26 cellular contexts compared by ENCODE assay signal in the genomic region with DNA sequence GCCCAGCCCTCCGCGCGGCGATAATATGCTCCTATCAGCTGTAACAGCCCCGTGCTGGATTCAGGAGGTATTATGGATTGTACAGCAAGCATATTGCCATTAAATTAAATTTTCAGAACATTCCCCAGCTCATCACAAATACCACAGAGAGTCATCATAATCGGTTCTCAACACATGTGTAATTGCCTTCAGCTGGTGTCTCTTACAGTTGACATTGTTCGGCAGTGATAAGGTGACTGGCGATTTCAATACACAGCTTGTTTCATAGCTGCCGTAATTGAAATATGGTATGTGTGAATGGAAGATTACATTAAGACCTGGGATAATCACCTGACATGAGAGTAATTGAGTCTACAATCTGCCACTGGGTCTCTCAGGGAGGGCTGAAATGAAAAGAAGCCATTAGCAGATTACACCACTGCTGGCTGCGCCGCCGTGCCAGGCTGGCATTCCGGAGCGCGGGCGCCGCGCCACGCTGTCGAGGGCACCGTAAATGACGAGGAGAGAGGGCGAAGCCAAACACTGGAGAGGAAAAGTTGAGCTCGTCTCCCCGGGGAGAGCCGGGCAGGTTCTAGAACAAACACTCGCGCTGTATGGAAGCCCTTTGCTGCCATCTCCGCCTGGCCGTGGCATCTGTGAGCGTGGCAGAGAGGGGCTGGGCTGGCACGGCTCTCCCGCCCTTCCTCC.
DNase-seq lines count a peak whose midpoint lies in the region; ATAC-seq, FAIRE-seq and TF ChIP-seq lines count a peak whose summit lies in the region.
"Had no signal": no experiment of that assay in that cellular context is flagged by ENCODE, and none has a peak within 500 bp of the region (broad histone marks: within the 10 kb centered on the region; RNA-seq: fewer than 3 reads in every experiment).

No MANE protein-coding gene starts in this region.

- no peak for TF ChIP-seq RAD21 in K562 (CRISPR knock-in tag; conservative IDR thresholded peaks at IDR 0.05 in 1 of 2, IDR thresholded peaks at IDR 0.05 in 1 of 2)

- no peaks in the 10 kb centered on the region for H4K20me1 ChIP-seq in K562 (replicated peaks; ENCODE audit: control insufficient read depth, insufficient read depth, low read length)
- H4K20me1 ChIP-seq: BLaER1 had no signal

- no peaks in the 10 kb centered on the region for H3K4me1 Mint-ChIP-seq in activated CD8-positive, alpha-beta T cell treated with anti-CD3 and anti-CD28 coated beads, Interleukin-2, amount 10 ng/mL, durations not matched to agents 7 days and 5 days (ENCODE audit: low read depth)
- H3K4me1 Mint-ChIP-seq: activated CD4-positive, alpha-beta T cell treated with anti-CD3 and anti-CD28 coated beads, Interleukin-2, amount 10 ng/mL, durations not matched to agents 7 days and 5 days; activated naive CD8-positive, alpha-beta T cell treated with anti-CD3 and anti-CD28 coated beads for 36 hours; naive B cell; stimulated activated naive CD8-positive, alpha-beta T cell treated with anti-CD3 and anti-CD28 coated beads, Interleukin-15, amount 100 ng/mL, for 72 hours had no signal

- TF ChIP-seq EP300 in K562 (IDR thresholded peaks at IDR 0.05; ENCODE audit: low read length), result no peak

- H3K27ac ChIP-seq in K562 (ENCODE audit: extremely low read depth, low read depth, low read length), result no peak overlapping the region
- H3K27ac ChIP-seq: BLaER1, epithelial cell of prostate, heart right ventricle, pancreas, right atrium auricular region, tibial nerve had no signal

- under 1% methylated on average over 24 of the region's 33 CpGs for WGBS in K562 (ENCODE audit: insufficient coverage, low coverage, missing lambda C conversion rate)

- ATAC-seq in K562 (no peak), GM18502 (IDR thresholded peaks at IDR 0.05; ENCODE audit: poor library complexity, unreplicated experiment) (no peak)
- no peak for ATAC-seq in activated CD8-positive, alpha-beta T cell treated with anti-CD3 and anti-CD28 coated beads, Interleukin-2, amount 10 ng/mL, durations not matched to agents 7 days and 5 days
- ATAC-seq: pancreas had no signal

- H3K36me3 Mint-ChIP-seq in activated CD8-positive, alpha-beta T cell treated with anti-CD3 and anti-CD28 coated beads, Interleukin-2, amount 10 ng/mL, durations not matched to agents 7 days and 5 days (ENCODE audit: low read depth), result no peaks in the 10 kb centered on the region
- H3K36me3 Mint-ChIP-seq: activated naive CD8-positive, alpha-beta T cell treated with anti-CD3 and anti-CD28 coated beads for 36 hours; naive B cell had no signal

- in situ Hi-C loops in K562 (cut with MboI) (no loop called here), ACHN (cut with HindIII; ENCODE audit: low pct_ligation_motif_present, low pct_unique_long_range_greater_than_20kb, low sequenced_read_pairs) (no loop called here)

- H2AFZ ChIP-seq in K562 (ENCODE audit: low read depth, low read length), result no peak overlapping the region

- no peaks in the 10 kb centered on the region for H3K9me1 ChIP-seq in K562 (ENCODE audit: control insufficient read depth, insufficient read depth, low read length)

- TF ChIP-seq POLR2A in K562 (conservative IDR thresholded peaks at IDR 0.05), result no peak

- H3K27me3 ChIP-seq in K562 (ENCODE audit: control insufficient read depth in 2 of 2, insufficient read depth in 2 of 2, low read length in 2 of 2), result peaks cover 0 to 33% of the 10 kb centered on the region in 2 experiments; a peak in 2 of 5 replicates
- H3K27me3 ChIP-seq: BLaER1, pancreas, right atrium auricular region, tibial nerve had no signal

- CTCF ChIA-PET in K562 (lab: Yijun Ruan, JAX; ENCODE audit: low intra/inter-chr PET ratio), result no interaction called here
- CTCF ChIA-PET in activated CD8-positive, alpha-beta T cell treated with anti-CD3 and anti-CD28 coated beads, Interleukin-2, amount 10 ng/mL, durations not matched to agents 7 days and 5 days (lab: Charles Lee), result no interaction called here

- H3K27ac Mint-ChIP-seq in activated CD8-positive, alpha-beta T cell treated with anti-CD3 and anti-CD28 coated beads, Interleukin-2, amount 10 ng/mL, durations not matched to agents 7 days and 5 days, result no peak overlapping the region
- H3K27ac Mint-ChIP-seq: activated CD4-positive, alpha-beta T cell treated with anti-CD3 and anti-CD28 coated beads, Interleukin-2, amount 10 ng/mL, durations not matched to agents 7 days and 5 days; activated naive CD8-positive, alpha-beta T cell treated with anti-CD3 and anti-CD28 coated beads for 36 hours; H9; naive B cell; stimulated activated naive CD8-positive, alpha-beta T cell treated with anti-CD3 and anti-CD28 coated beads, Interleukin-15, amount 100 ng/mL, for 72 hours had no signal

- TF ChIP-seq CTCF in K562 (IDR thresholded peaks at IDR 0.05 in 2 of 3, conservative IDR thresholded peaks at IDR 0.05 in 1 of 3; ENCODE audit: insufficient read depth in 2 of 3, low read depth in 1 of 3, low read length in 3 of 3), result no peak

- H3K9me3 ChIP-seq in K562 (replicated peaks; ENCODE audit: control insufficient read depth, insufficient read depth, low read depth, low read length), result no peaks in the 10 kb centered on the region
- H3K9me3 ChIP-seq: Caco-2, pancreas, right atrium auricular region had no signal

- no peaks in the 10 kb centered on the region for H3K27me3 Mint-ChIP-seq in activated CD8-positive, alpha-beta T cell treated with anti-CD3 and anti-CD28 coated beads, Interleukin-2, amount 10 ng/mL, durations not matched to agents 7 days and 5 days (ENCODE audit: low read depth)
- H3K27me3 Mint-ChIP-seq: activated CD4-positive, alpha-beta T cell treated with anti-CD3 and anti-CD28 coated beads, Interleukin-2, amount 10 ng/mL, durations not matched to agents 7 days and 5 days; activated naive CD8-positive, alpha-beta T cell treated with anti-CD3 and anti-CD28 coated beads for 36 hours; naive B cell had no signal

- POLR2A ChIA-PET in K562 (lab: Yijun Ruan, JAX), result interaction anchor here (0.8 kb wide), 1 partner anchor 437 kb away, joined by 3 read pairs; no protein-coding TSS in a partner anchor
- POLR2A ChIA-PET in activated CD8-positive, alpha-beta T cell treated with anti-CD3 and anti-CD28 coated beads, Interleukin-2, amount 10 ng/mL, durations not matched to agents 7 days and 5 days (lab: Charles Lee), result no interaction called here

- H3K9ac ChIP-seq in K562 (ENCODE audit: insufficient read depth in 1 of 2, low read depth in 2 of 2, low read length in 2 of 2), result no peak overlapping the region
- H3K9ac ChIP-seq: BLaER1 had no signal

- intact Hi-C loops in K562 (cut with micrococcal nuclease), result no loop called here

- no peak overlapping the region for H3K4me2 ChIP-seq in K562 (ENCODE audit: insufficient read depth, low read length)
- H3K4me2 ChIP-seq: BLaER1 had no signal

- no TSS peak for BruUV-seq in K562 (replicated peaks; lab: Mats Ljungman, UMichigan)

- H3K4me3 ChIP-seq in K562, result no peak overlapping the region
- H3K4me3 ChIP-seq: BLaER1, heart right ventricle, pancreas, right atrium auricular region, tibial nerve had no signal

- peak; percentile 65 for DNase-seq in D341Med (ENCODE audit: low spot score)
- peak; percentile 96 for DNase-seq in NCI-H1105 treated with DMSO at 0.1 percent for 48 hours (lab: John Stamatoyannopoulos, UW)
- DNase-seq in NCI-H2107 treated with DMSO at 0.1 percent for 48 hours (lab: John Stamatoyannopoulos, UW; ENCODE audit: unreplicated experiment), result peak; percentile 62
- DNase-seq in K562 (ENCODE audit: extremely low read depth in 1 of 4, low spot score in 3 of 4), result peak in 1 of 4 experiments; percentile 12
- DNase-seq in dedifferentiated amniotic fluid mesenchymal stem cell (ENCODE audit: extremely low spot score), result no peak
- DNase-seq in ACHN, result no peak
- DNase-seq in activated CD8-positive, alpha-beta T cell treated with anti-CD3 and anti-CD28 coated beads, Interleukin-2, amount 10 ng/mL, durations not matched to agents 7 days and 5 days, result no peak
- DNase-seq: activated CD4-positive, alpha-beta T cell treated with anti-CD3 and anti-CD28 coated beads, Interleukin-2, amount 10 ng/mL, durations not matched to agents 7 days and 5 days; activated naive CD8-positive, alpha-beta T cell treated with anti-CD3 and anti-CD28 coated beads for 36 hours; Caco-2; central memory CD4-positive, alpha-beta T cell; heart right ventricle; mesendoderm; naive B cell; NCI-H1930; pancreas; stimulated activated naive CD8-positive, alpha-beta T cell treated with anti-CD3 and anti-CD28 coated beads, Interleukin-15, amount 100 ng/mL, for 72 hours; T-helper 2 cell had no signal

- no peak for FAIRE-seq in K562 (lab: Jason Lieb, UNC)
- FAIRE-seq: astrocyte, G401.6, pancreas had no signal

- no peaks in the 10 kb centered on the region; a peak in 1 of 5 replicates for H3K4me1 ChIP-seq in K562 (replicated peaks in 1 of 2; ENCODE audit: control insufficient read depth in 2 of 2, insufficient read depth in 2 of 2, low read length in 2 of 2)
- H3K4me1 ChIP-seq: BLaER1, Caco-2, heart right ventricle, pancreas, right atrium auricular region, tibial nerve had no signal

- H3K79me2 ChIP-seq in K562 (ENCODE audit: control insufficient read depth, insufficient read depth, low read length), result no peaks in the 10 kb centered on the region

- no peak overlapping the region for H3K4me3 Mint-ChIP-seq in activated CD8-positive, alpha-beta T cell treated with anti-CD3 and anti-CD28 coated beads, Interleukin-2, amount 10 ng/mL, durations not matched to agents 7 days and 5 days
- H3K4me3 Mint-ChIP-seq: activated CD4-positive, alpha-beta T cell treated with anti-CD3 and anti-CD28 coated beads, Interleukin-2, amount 10 ng/mL, durations not matched to agents 7 days and 5 days; activated naive CD8-positive, alpha-beta T cell treated with anti-CD3 and anti-CD28 coated beads for 36 hours; H9; naive B cell; stimulated activated naive CD8-positive, alpha-beta T cell treated with anti-CD3 and anti-CD28 coated beads, Interleukin-15, amount 100 ng/mL, for 72 hours had no signal

- H3K9me3 Mint-ChIP-seq in activated CD8-positive, alpha-beta T cell treated with anti-CD3 and anti-CD28 coated beads, Interleukin-2, amount 10 ng/mL, durations not matched to agents 7 days and 5 days (ENCODE audit: insufficient read depth), result peaks cover 6% of the 10 kb centered on the region
- H3K9me3 Mint-ChIP-seq: H9; stimulated activated naive CD8-positive, alpha-beta T cell treated with anti-CD3 and anti-CD28 coated beads, Interleukin-15, amount 100 ng/mL, for 72 hours had no signal

- H3K36me3 ChIP-seq in K562 (ENCODE audit: control insufficient read depth, insufficient read depth, low read length), result no peaks in the 10 kb centered on the region
- H3K36me3 ChIP-seq: BLaER1, heart right ventricle, pancreas, right atrium auricular region, tibial nerve had no signal

TF ChIP-seq in K562, 482 proteins besides CTCF, POLR2A, EP300 and RAD21 (continues in another document):
- TF ChIP-seq, protein P1, sequence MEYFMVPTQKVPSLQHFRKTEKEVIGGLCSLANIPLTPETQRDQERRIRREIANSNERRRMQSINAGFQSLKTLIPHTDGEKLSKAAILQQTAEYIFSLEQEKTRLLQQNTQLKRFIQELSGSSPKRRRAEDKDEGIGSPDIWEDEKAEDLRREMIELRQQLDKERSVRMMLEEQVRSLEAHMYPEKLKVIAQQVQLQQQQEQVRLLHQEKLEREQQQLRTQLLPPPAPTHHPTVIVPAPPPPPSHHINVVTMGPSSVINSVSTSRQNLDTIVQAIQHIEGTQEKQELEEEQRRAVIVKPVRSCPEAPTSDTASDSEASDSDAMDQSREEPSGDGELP (CRISPR knock-in tag; IDR thresholded peaks at IDR 0.05; ENCODE audit: borderline replicate concordance), result peak; percentile 26; the same call in 1 of the 2 replicates
- no peak for TF ChIP-seq SRSF3 (IDR thresholded peaks at IDR 0.05; ENCODE audit: insufficient read depth, low read length)

Comparison
In these comparisons a context has a peak if more than half of its experiments do, and no peak if none do; other contexts are left out.
1. DNase-seq: peak in D341Med (single experiment), NCI-H1105 treated with DMSO at 0.1 percent for 48 hours (single experiment) and NCI-H2107 treated with DMSO at 0.1 percent for 48 hours (single experiment); none in dedifferentiated amniotic fluid mesenchymal stem cell (single experiment), ACHN (single experiment) and activated CD8-positive, alpha-beta T cell treated with anti-CD3 and anti-CD28 coated beads, Interleukin-2, amount 10 ng/mL, durations not matched to agents 7 days and 5 days (single experiment).